16 cellular contexts compared by ENCODE assay signal in genomic region chr1:41733021-41733420, GRCh38.
DNase-seq lines count a peak whose midpoint lies in the region; ATAC-seq and TF ChIP-seq lines count a peak whose summit lies in the region.
"Had no signal": no experiment of that assay in that cellular context is flagged by ENCODE, and none has a peak within 500 bp of the region (broad histone marks: within the 10 kb centered on the region; RNA-seq: fewer than 3 reads in every experiment).

No MANE protein-coding gene starts in this region.

- intact Hi-C loops in Right ventricle myocardium inferior (cut with DNase I) (no loop called here), left ventricle myocardium inferior (cut with micrococcal nuclease) (no loop called here), right cardiac atrium (cut with DNase I) (no loop called here)

- TF ChIP-seq CTCF in left ventricle myocardium inferior (IDR thresholded peaks at IDR 0.05; ENCODE audit: borderline replicate concordance) (no peak), GM20000 (IDR thresholded peaks at IDR 0.05; ENCODE audit: extremely low read depth, missing control alignments) (no peak)

- H3K9me3 ChIP-seq in left ventricle myocardium inferior (replicated peaks) (no peaks in the 10 kb centered on the region), right cardiac atrium (ENCODE audit: control insufficient read depth, low read length) (no peaks in the 10 kb centered on the region)
- H3K9me3 ChIP-seq: A549, Caco-2 had no signal

- ATAC-seq in Right ventricle myocardium inferior = peak; percentile 45
- peak; percentile 58 to 69 for ATAC-seq in right cardiac atrium
- ATAC-seq in HG03280 (IDR thresholded peaks at IDR 0.05; ENCODE audit: unreplicated experiment) = no peak
- ATAC-seq: A549 had no signal

- H3K4me1 ChIP-seq in left ventricle myocardium inferior (peaks cover 54% of the 10 kb centered on the region), right cardiac atrium (ENCODE audit: control insufficient read depth, insufficient read depth, low read length) (peaks cover 12% of the 10 kb centered on the region)
- H3K4me1 ChIP-seq: A549, Caco-2 had no signal

- no peak overlapping the region for H3K4me3 ChIP-seq in left ventricle myocardium inferior
- H3K4me3 ChIP-seq in right cardiac atrium (ENCODE audit: low read length) = no peak overlapping the region
- H3K4me3 ChIP-seq: A549, PC-9 had no signal

- no peaks in the 10 kb centered on the region for H3K36me3 ChIP-seq in left ventricle myocardium inferior

- no peak overlapping the region for H3K27ac ChIP-seq in left ventricle myocardium inferior (replicated peaks)
- H3K27ac ChIP-seq in right cardiac atrium (ENCODE audit: low read length) = peak overlapping the region; percentile 25
- H3K27ac ChIP-seq: A549, PC-9 had no signal

- H3K27me3 ChIP-seq in left ventricle myocardium inferior (ENCODE audit: low read depth) (no peaks in the 10 kb centered on the region), right cardiac atrium (ENCODE audit: control insufficient read depth, insufficient read depth) (no peaks in the 10 kb centered on the region)

- WGBS in right cardiac atrium = 50% methylated on average over 2 of the region's 2 CpGs

- DNase-seq in Right ventricle myocardium inferior (ENCODE audit: missing footprints) (no peak), left ventricle myocardium inferior (no peak), RPMI7951 (ENCODE audit: low read depth) (peak; percentile 64), right cardiac atrium (peak in 2 of 3 donors; percentile 36 to 70), GM20000 (ENCODE audit: low spot score) (no peak), DMS53 (lab: John Stamatoyannopoulos, UW) (no peak)
- DNase-seq: Caco-2, DMS153, HFFc6, KBM-7, NCI-H1436, NCI-H2029 treated with DMSO at 0.1 percent for 48 hours, NCI-H526, PC-9 had no signal

Comparison
In these comparisons a context has a peak if more than half of its experiments do, and no peak if none do; other contexts are left out.
1. DNase-seq: peak in RPMI7951 (single experiment) and right cardiac atrium (2 of 3); none in Right ventricle myocardium inferior (single experiment), left ventricle myocardium inferior (single experiment), GM20000 (single experiment) and DMS53 (single experiment).